Comparison of ENCODE assay signal across 13 cellular contexts in the genomic region with DNA sequence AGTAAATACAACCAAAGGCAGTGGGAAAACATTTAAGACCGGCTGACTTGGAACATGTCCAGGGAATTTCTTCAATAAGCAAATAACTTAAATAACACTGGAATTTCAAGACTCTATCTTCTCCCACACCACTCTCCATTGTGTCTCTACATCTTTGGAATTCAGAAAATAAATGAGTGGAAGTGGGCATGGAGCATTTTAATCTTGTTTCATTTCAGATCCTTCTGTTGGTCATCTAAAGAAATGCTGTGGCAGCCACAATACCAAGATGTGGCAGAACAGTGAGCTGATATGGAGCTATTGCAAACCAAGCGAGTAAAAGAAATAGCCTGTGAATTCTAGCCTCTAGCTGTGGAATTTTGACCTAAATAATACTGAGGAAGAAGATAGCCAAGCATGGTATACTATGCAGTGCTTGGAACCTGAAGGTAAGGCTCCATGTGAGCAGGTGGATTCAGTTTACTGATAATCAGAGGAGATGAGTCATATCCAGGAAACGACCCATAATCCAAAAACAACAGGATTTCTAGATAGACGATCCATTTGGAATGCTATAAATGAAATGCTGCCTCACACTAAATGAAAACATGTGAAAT.
DNase-seq lines count a peak whose midpoint lies in the region; ATAC-seq, FAIRE-seq and TF ChIP-seq lines count a peak whose summit lies in the region.
"Had no signal": no experiment of that assay in that cellular context is flagged by ENCODE, and none has a peak within 500 bp of the region (broad histone marks: within the 10 kb centered on the region; RNA-seq: fewer than 3 reads in every experiment).

No MANE protein-coding gene starts in this region.

- H3K23ac ChIP-seq in neuronal stem cell (ENCODE audit: low read depth, low read length, poor library complexity), result no peak overlapping the region

- FAIRE-seq in endothelial cell of umbilical vein (lab: Jason Lieb, UNC), result peak; percentile 84
- FAIRE-seq: HepG2 had no signal

- no peak overlapping the region for H3K14ac ChIP-seq in neuronal stem cell (ENCODE audit: low read length)

- no peak overlapping the region for H2BK15ac ChIP-seq in neuronal stem cell (ENCODE audit: low read length)

- no peaks in the 10 kb centered on the region for H3K9me3 ChIP-seq in PC-3 (ENCODE audit: low read length)
- H3K9me3 ChIP-seq in endothelial cell of umbilical vein (replicated peaks; ENCODE audit: control insufficient read depth, insufficient read depth, low read length), result no peaks in the 10 kb centered on the region
- H3K9me3 ChIP-seq in neuronal stem cell (replicated peaks in 1 of 2; ENCODE audit: control insufficient read depth in 2 of 2, insufficient read depth in 1 of 2, low read depth in 1 of 2, low read length in 2 of 2), result no peaks in the 10 kb centered on the region
- H3K9me3 ChIP-seq: pancreas, thyroid gland had no signal

- no peak overlapping the region for H2BK120ac ChIP-seq in neuronal stem cell (ENCODE audit: low read depth, low read length)

- CTCF ChIA-PET in PC-3 (lab: Charles Lee) (no interaction called here), endothelial cell of umbilical vein (lab: Charles Lee) (no interaction called here)

- no peak overlapping the region for H4K91ac ChIP-seq in neuronal stem cell (ENCODE audit: low read depth, low read length, poor library complexity)

- H2BK5ac ChIP-seq in neuronal stem cell (ENCODE audit: low read length), result no peak overlapping the region

- WGBS in neuronal stem cell (ENCODE audit: extremely low coverage in 2 of 2, insufficient read length in 2 of 2, insufficient replicate concordance in 1 of 2), 2 donors, result no CpG with 5 or more reads among the region's 4 CpGs

- H3K79me2 ChIP-seq in PC-3 (ENCODE audit: low read length), result no peaks in the 10 kb centered on the region
- H3K79me2 ChIP-seq in endothelial cell of umbilical vein (ENCODE audit: control insufficient read depth, insufficient read depth, low read length), result no peaks in the 10 kb centered on the region

- no peak overlapping the region for H3K4ac ChIP-seq in neuronal stem cell (ENCODE audit: low read length)

- H3K4me1 ChIP-seq in PC-3 (ENCODE audit: insufficient read depth, low read length), result peaks cover 33% of the 10 kb centered on the region
- peaks cover 13% of the 10 kb centered on the region for H3K4me1 ChIP-seq in endothelial cell of umbilical vein (ENCODE audit: control insufficient read depth, extremely low read depth, insufficient read depth, low read length)
- no peaks in the 10 kb centered on the region for H3K4me1 ChIP-seq in neuronal stem cell (ENCODE audit: control insufficient read depth in 2 of 2, insufficient read depth in 1 of 2, low read depth in 1 of 2, low read length in 2 of 2)
- H3K4me1 ChIP-seq: pancreas, thyroid gland had no signal

- BruUV-seq in PC-3 (replicated peaks; lab: Mats Ljungman, UMichigan), result no TSS peak
- BruUV-seq in endothelial cell of umbilical vein (replicated peaks; lab: Mats Ljungman, UMichigan), result no TSS peak

- H3K18ac ChIP-seq in neuronal stem cell (ENCODE audit: low read length), result no peak overlapping the region

- H3K9me2 ChIP-seq in PC-3 (replicated peaks; ENCODE audit: low read length), result no peaks in the 10 kb centered on the region

- in situ Hi-C loops in G401 (cut with HindIII; ENCODE audit: low sequenced_read_pairs), result no loop called here

- no peak overlapping the region for H2BK12ac ChIP-seq in neuronal stem cell (ENCODE audit: low read length)

- intact Hi-C loops in PC-3 (cut with micrococcal nuclease), result loop anchor here (5.0 kb wide), 1 partner anchor 79 kb away; no protein-coding TSS in a partner anchor
- intact Hi-C loops in endothelial cell of umbilical vein (cut with micrococcal nuclease), result loop anchor here (10.0 kb wide), 1 partner anchor 494 kb away; no protein-coding TSS in a partner anchor
- intact Hi-C loops in head of caudate nucleus (cut with DNase I), result no loop called here

- H2AFZ ChIP-seq in PC-3 (ENCODE audit: low read length) (no peak overlapping the region), endothelial cell of umbilical vein (ENCODE audit: low read depth, low read length) (no peak overlapping the region), neuronal stem cell (ENCODE audit: low read length) (peak overlapping the region; percentile 18)

- H4K20me1 ChIP-seq in PC-3 (ENCODE audit: low read length) (no peaks in the 10 kb centered on the region), endothelial cell of umbilical vein (replicated peaks; ENCODE audit: control insufficient read depth, extremely low read depth, insufficient read depth, low read length) (no peaks in the 10 kb centered on the region)

- DNase-seq in G401 (ENCODE audit: low spot score) (peak; percentile 2), PC-3 (peak; percentile 75), endothelial cell of umbilical vein (ENCODE audit: low read depth, low spot score) (peak; percentile 78), neuronal stem cell (ENCODE audit: low spot score) (no peak), head of caudate nucleus (no peak)
- DNase-seq in activated naive CD4-positive, alpha-beta T cell treated with Interleukin-2 at 50 U/mL for 16 hours, result no peak
- DNase-seq: activated B cell treated with CpG ODN at 0.5 μM for 24 hours; NCI-H1092; NK-92 treated with Interleukin-12 subunit alpha and Interleukin-12 subunit beta, amount 100 ng/mL, for 24 hours; pancreas; thyroid gland had no signal

- no peak for TF ChIP-seq POLR2A in endothelial cell of umbilical vein (IDR thresholded peaks at IDR 0.05; ENCODE audit: low read depth, low read length)

- H3K36me3 ChIP-seq in PC-3 (ENCODE audit: low read depth, low read length) (no peaks in the 10 kb centered on the region), endothelial cell of umbilical vein (ENCODE audit: control insufficient read depth in 2 of 2, extremely low read depth in 1 of 2, insufficient read depth in 2 of 2, low read length in 2 of 2) (no peaks in the 10 kb centered on the region), neuronal stem cell (replicated peaks in 1 of 2; ENCODE audit: control insufficient read depth in 2 of 2, insufficient read depth in 2 of 2, low read length in 2 of 2) (no peaks in the 10 kb centered on the region)
- H3K36me3 ChIP-seq: pancreas, thyroid gland had no signal

- H3K4me3 ChIP-seq in PC-3 (ENCODE audit: low read length) (no peak overlapping the region), endothelial cell of umbilical vein (replicated peaks in 1 of 3; ENCODE audit: insufficient read depth in 1 of 3, low read depth in 1 of 3, low read length in 3 of 3) (no peak overlapping the region), neuronal stem cell (ENCODE audit: low read length in 2 of 2) (no peak overlapping the region)
- H3K4me3 ChIP-seq: pancreas, thyroid gland had no signal

- H3K27me3 ChIP-seq in PC-3 (ENCODE audit: low read length) (no peaks in the 10 kb centered on the region), endothelial cell of umbilical vein (ENCODE audit: control insufficient read depth in 2 of 2, insufficient read depth in 2 of 2, low read length in 2 of 2) (no peaks in the 10 kb centered on the region), neuronal stem cell (ENCODE audit: control insufficient read depth in 3 of 3, insufficient read depth in 3 of 3, low read depth in 1 of 3, low read length in 3 of 3) (no peaks in the 10 kb centered on the region)
- H3K27me3 ChIP-seq: pancreas, thyroid gland had no signal

- H3K27ac ChIP-seq in PC-3 (ENCODE audit: low read length) (0 out of 2 replicates have a peak overlapping the region, but pooled peaks have one; percentile 6), endothelial cell of umbilical vein (ENCODE audit: insufficient read depth, low read depth, low read length) (no peak overlapping the region), neuronal stem cell (replicated peaks; ENCODE audit: low read length) (no peak overlapping the region)
- H3K27ac ChIP-seq: pancreas, thyroid gland had no signal

- H3K9ac ChIP-seq in PC-3 (ENCODE audit: low read length) (no peak overlapping the region), endothelial cell of umbilical vein (replicated peaks; ENCODE audit: extremely low read depth, insufficient read depth, low read length) (no peak overlapping the region), neuronal stem cell (ENCODE audit: low read depth, low read length, poor library complexity) (no peak overlapping the region)

- no peak overlapping the region for H4K8ac ChIP-seq in neuronal stem cell (ENCODE audit: low read depth, low read length)

- H2AK5ac ChIP-seq in neuronal stem cell (ENCODE audit: low read depth, low read length), result no peak overlapping the region

- dilution Hi-C loops in endothelial cell of umbilical vein (cut with MboI; ENCODE audit: extremely low pct_ligation_motif_present, low sequenced_read_pairs), result no loop called here

- peaks cover 3% of the 10 kb centered on the region for H3F3A ChIP-seq in PC-3 (ENCODE audit: low read length, unreplicated experiment)

- ATAC-seq in PC-3 (peak; percentile 76), HG03520 (IDR thresholded peaks at IDR 0.05; ENCODE audit: unreplicated experiment) (no peak)
- ATAC-seq: HepG2 had no signal

- H3K4me2 ChIP-seq in PC-3 (ENCODE audit: low read length) (peak overlapping the region; percentile 39), endothelial cell of umbilical vein (ENCODE audit: insufficient read depth, low read length) (peak overlapping the region; percentile 16), neuronal stem cell (ENCODE audit: insufficient read depth, low read length, poor library complexity, severe bottlenecking) (no peak overlapping the region)

- POLR2A ChIA-PET in PC-3 (lab: Charles Lee; ENCODE audit: unreplicated experiment) (no interaction called here), endothelial cell of umbilical vein (lab: Charles Lee) (no interaction called here)

- H3K79me1 ChIP-seq in neuronal stem cell (ENCODE audit: low read depth, low read length), result no peaks in the 10 kb centered on the region

- no peaks in the 10 kb centered on the region for H3K9me1 ChIP-seq in endothelial cell of umbilical vein (replicated peaks; ENCODE audit: control insufficient read depth, extremely low read depth, insufficient read depth, low read length)

- TF ChIP-seq CTCF in PC-3 (conservative IDR thresholded peaks at IDR 0.05; ENCODE audit: low read depth, low read length) (no peak), endothelial cell of umbilical vein (IDR thresholded peaks at IDR 0.05; ENCODE audit: extremely low read depth in 1 of 2, insufficient read depth in 1 of 2, low read depth in 1 of 2, low read length in 2 of 2) (no peak)

TF ChIP-seq in endothelial cell of umbilical vein, 7 proteins besides CTCF, POLR2A, EP300 and RAD21 (continues in another document):
- TF ChIP-seq GATA2 (IDR thresholded peaks at IDR 0.05; ENCODE audit: insufficient read depth, insufficient read length, low read depth, low read length), result peak; percentile 69
- TF ChIP-seq FOS (IDR thresholded peaks at IDR 0.05; ENCODE audit: borderline replicate concordance, insufficient read depth, low read length), result peak; percentile 32
- TF ChIP-seq POLR2AphosphoS5 (IDR thresholded peaks at IDR 0.05; ENCODE audit: insufficient read depth, low read depth, low read length), result peak; percentile 48
- TF ChIP-seq MYC (IDR thresholded peaks at IDR 0.05; ENCODE audit: low read depth, low read length), result no peak
- TF ChIP-seq, protein P1, sequence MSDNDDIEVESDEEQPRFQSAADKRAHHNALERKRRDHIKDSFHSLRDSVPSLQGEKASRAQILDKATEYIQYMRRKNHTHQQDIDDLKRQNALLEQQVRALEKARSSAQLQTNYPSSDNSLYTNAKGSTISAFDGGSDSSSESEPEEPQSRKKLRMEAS (IDR thresholded peaks at IDR 0.05; ENCODE audit: insufficient read depth, insufficient read length), result no peak

Comparison
In these comparisons a context has a peak if more than half of its experiments do, and no peak if none do; other contexts are left out.
1. DNase-seq: peak in G401 (single experiment), PC-3 (single experiment) and endothelial cell of umbilical vein (single experiment); none in neuronal stem cell (single experiment), activated naive CD4-positive, alpha-beta T cell treated with Interleukin-2 at 50 U/mL for 16 hours (single experiment) and head of caudate nucleus (0 of 42).